In genomic region chr7:142808802-142809583, GRCh38 we compare ENCODE assay signal across 8 cellular contexts. TPM values are rescaled to one million over a fixed set of nuclear protein-coding genes. Genes with fewer than 3 reads are reported as not detected.
DNase-seq lines count a peak whose midpoint lies in the region; ATAC-seq lines count a peak whose summit lies in the region.

No MANE protein-coding gene starts in this region.

- CTCF ChIA-PET in activated CD8-positive, alpha-beta T cell treated with anti-CD3 and anti-CD28 coated beads, Interleukin-2, amount 10 ng/mL, durations not matched to agents 7 days and 5 days (lab: Charles Lee), result interaction anchor here (0.9 to 13.6 kb wide), 27 partner anchors 10 to 834 kb away, joined by 3 to 584 read pairs (median 8); no protein-coding TSS in a partner anchor

- peaks cover 94% of the 10 kb centered on the region for H3K4me1 Mint-ChIP-seq in activated CD8-positive, alpha-beta T cell treated with anti-CD3 and anti-CD28 coated beads, Interleukin-2, amount 10 ng/mL, durations not matched to agents 7 days and 5 days (ENCODE audit: low read depth)

- POLR2A ChIA-PET in activated CD8-positive, alpha-beta T cell treated with anti-CD3 and anti-CD28 coated beads, Interleukin-2, amount 10 ng/mL, durations not matched to agents 7 days and 5 days (lab: Charles Lee), result interaction anchor here (0.5 to 22.0 kb wide), 34 partner anchors 9 to 1250 kb away, joined by 3 to 2065 read pairs (median 5); no protein-coding TSS in a partner anchor

- H3K27me3 Mint-ChIP-seq in activated CD8-positive, alpha-beta T cell treated with anti-CD3 and anti-CD28 coated beads, Interleukin-2, amount 10 ng/mL, durations not matched to agents 7 days and 5 days (ENCODE audit: low read depth), result no peaks in the 10 kb centered on the region

- ATAC-seq in GM19438 (IDR thresholded peaks at IDR 0.05; ENCODE audit: low read depth, unreplicated experiment), result peak; percentile 89
- ATAC-seq in HG03469 (IDR thresholded peaks at IDR 0.05; ENCODE audit: unreplicated experiment), result peak; percentile 88
- ATAC-seq in activated CD8-positive, alpha-beta T cell treated with anti-CD3 and anti-CD28 coated beads, Interleukin-2, amount 10 ng/mL, durations not matched to agents 7 days and 5 days, result peak; percentile 78

- DNase-seq in A172 (ENCODE audit: low spot score), result peak; percentile 97
- DNase-seq in activated CD8-positive, alpha-beta T cell treated with anti-CD3 and anti-CD28 coated beads, Interleukin-2, amount 10 ng/mL, durations not matched to agents 7 days and 5 days, result peak; percentile 98
- peak; percentile 82 for DNase-seq in germinal center (ENCODE audit: low spot score)
- peak; percentile 95 for DNase-seq in stimulated activated CD8-positive, alpha-beta memory T cell treated with anti-CD3 and anti-CD28 coated beads, Interleukin-4, amount 100 ng/mL, for 48 hours
- DNase-seq in NCI-H1417 treated with DMSO at 0.1 percent for 48 hours (lab: John Stamatoyannopoulos, UW), result no peak
- no peak for DNase-seq in pons (ENCODE audit: low spot score)

- H3K4me3 Mint-ChIP-seq in activated CD8-positive, alpha-beta T cell treated with anti-CD3 and anti-CD28 coated beads, Interleukin-2, amount 10 ng/mL, durations not matched to agents 7 days and 5 days, result peak overlapping the region; percentile 72

- no peaks in the 10 kb centered on the region for H3K9me3 Mint-ChIP-seq in activated CD8-positive, alpha-beta T cell treated with anti-CD3 and anti-CD28 coated beads, Interleukin-2, amount 10 ng/mL, durations not matched to agents 7 days and 5 days (ENCODE audit: insufficient read depth)

- peak overlapping the region; percentile 99 for H3K27ac Mint-ChIP-seq in activated CD8-positive, alpha-beta T cell treated with anti-CD3 and anti-CD28 coated beads, Interleukin-2, amount 10 ng/mL, durations not matched to agents 7 days and 5 days

- H3K36me3 Mint-ChIP-seq in activated CD8-positive, alpha-beta T cell treated with anti-CD3 and anti-CD28 coated beads, Interleukin-2, amount 10 ng/mL, durations not matched to agents 7 days and 5 days (ENCODE audit: low read depth), result peaks cover 21% of the 10 kb centered on the region

RNA-seq across cellular contexts. Expression of gene PRSS2, which starts 38.2 kb away (rescaled TPM):
- total RNA-seq in A172 (2014; rRNA removed; shearing (Covaris generic)), result not detected in 2 replicates
- not detected for total RNA-seq in activated CD8-positive, alpha-beta T cell treated with anti-CD3 and anti-CD28 coated beads, Interleukin-2, amount 10 ng/mL, durations not matched to agents 7 days and 5 days

RNA-seq across cellular contexts. Expression of gene EPHB6, which starts 45.9 kb away (rescaled TPM):
- 2.0 and 2.7 TPM in 2 replicates for total RNA-seq in A172 (2014; rRNA removed; shearing (Covaris generic))
- total RNA-seq in activated CD8-positive, alpha-beta T cell treated with anti-CD3 and anti-CD28 coated beads, Interleukin-2, amount 10 ng/mL, durations not matched to agents 7 days and 5 days, result 1 to 10 TPM; 7.0 TPM

RNA-seq across cellular contexts. Expression of gene PRSS1, which starts 59.7 kb away (rescaled TPM):
- not detected in 2 replicates for total RNA-seq in A172 (2014; rRNA removed; shearing (Covaris generic))
- total RNA-seq in activated CD8-positive, alpha-beta T cell treated with anti-CD3 and anti-CD28 coated beads, Interleukin-2, amount 10 ng/mL, durations not matched to agents 7 days and 5 days, result not detected

Comparison
In these comparisons a context has a peak if more than half of its experiments do, and no peak if none do; other contexts are left out.
1. DNase-seq: peak in A172 (single experiment), activated CD8-positive, alpha-beta T cell treated with anti-CD3 and anti-CD28 coated beads, Interleukin-2, amount 10 ng/mL, durations not matched to agents 7 days and 5 days (single experiment), germinal center (single experiment) and stimulated activated CD8-positive, alpha-beta memory T cell treated with anti-CD3 and anti-CD28 coated beads, Interleukin-4, amount 100 ng/mL, for 48 hours (single experiment); none in NCI-H1417 treated with DMSO at 0.1 percent for 48 hours (single experiment) and pons (single experiment).
2. Peak in every context shown above with its lines, with median percentiles within 50 percentile points of each other: ATAC-seq.